ENCODE assay signal across 17 cellular contexts in genomic region chr12:62520361-62520760, GRCh38.
"Had no signal": no experiment of that assay in that cellular context is flagged by ENCODE, and none has a peak within 500 bp of the region (broad histone marks: within the 10 kb centered on the region; RNA-seq: fewer than 3 reads in every experiment).

No MANE protein-coding gene starts in this region.

- H3K27me3 ChIP-seq: ascending aorta, gastrocnemius medialis, heart left ventricle, tibial nerve, uterus had no signal

- DNase-seq: activated CD4-positive, alpha-beta T cell treated with anti-CD3 and anti-CD28 coated beads for 36 hours; activated CD4-positive, alpha-beta T cell treated with anti-CD3 and anti-CD28 coated beads, Interleukin-2, amount 50 U/mL, for 48 hours; activated gamma-delta T cell; cerebellar nuclear complex; effector CD8-positive, alpha-beta T cell; gastrocnemius medialis; mammary epithelial cell; stimulated activated CD4-positive, alpha-beta T cell treated with anti-CD3 and anti-CD28 coated beads, Interleukin-12 subunit alpha, Interleukin-12 subunit beta, amount 100 ng/mL, for 4 hours; stimulated activated CD4-positive, alpha-beta T cell treated with anti-CD3 and anti-CD28 coated beads, Interleukin-1b, Interleukin-23, amount 100 ng/mL, for 48 hours; stimulated activated naive CD4-positive, alpha-beta T cell treated with Interleukin-2 at 50 U/mL for 16 hours had no signal

- H3K27ac ChIP-seq: ascending aorta, gastrocnemius medialis, tibial nerve, uterus had no signal

- H3K36me3 ChIP-seq: uterus had no signal

- H3K4me3 ChIP-seq: ascending aorta, gastrocnemius medialis, left ventricle myocardium inferior, tibial nerve, uterus had no signal

- ATAC-seq: activated CD4-positive, alpha-beta T cell treated with anti-CD3 and anti-CD28 coated beads for 36 hours; esophagus mucosa; gastrocnemius medialis; heart left ventricle; WTC11 had no signal

- H3K9me3 ChIP-seq: ascending aorta, gastrocnemius medialis, heart left ventricle, left ventricle myocardium inferior, tibial nerve, uterus had no signal

- H3K4me1 ChIP-seq: ascending aorta, gastrocnemius medialis, uterus had no signal
